In genomic region chr18:31942999-31943894, GRCh38 we compare ENCODE assay signal across 8 cellular contexts. TPM values are rescaled to one million over a fixed set of nuclear protein-coding genes. Genes with fewer than 3 reads are reported as not detected.
DNase-seq lines count a peak whose midpoint lies in the region; ATAC-seq and TF ChIP-seq lines count a peak whose summit lies in the region.

Gene TRAPPC8, minus strand, starts transcription at chr18:31943128. Its CDS starts 364 bp downstream, at chr18:31942764.

- H3K4me3 ChIP-seq in AG04450 (ENCODE audit: low read depth, low read length): peak within 1 kb of the TSS; percentile 95
- H3K4me3 ChIP-seq in WERI-Rb-1 (ENCODE audit: low read depth, low read length): peak within 1 kb of the TSS; percentile 98
- H3K4me3 ChIP-seq in mammary epithelial cell (replicated peaks in 1 of 3; ENCODE audit: insufficient read depth in 1 of 3, low read depth in 2 of 3, low read length in 3 of 3): peak within 1 kb of the TSS; percentile 83 to 98 (median 94)
- H3K4me3 ChIP-seq in smooth muscle cell: peak within 1 kb of the TSS; percentile 86

- H3K4me2 ChIP-seq in mammary epithelial cell (ENCODE audit: insufficient read depth, low read depth, low read length) (peak within 1 kb of the TSS; percentile 98), smooth muscle cell (peak within 1 kb of the TSS; percentile 91)

- peak within 1 kb of the TSS; percentile 100 for H2AFZ ChIP-seq in mammary epithelial cell (ENCODE audit: low read depth, low read length)
- peak within 1 kb of the TSS; percentile 85 for H2AFZ ChIP-seq in smooth muscle cell (ENCODE audit: low read depth)

- peaks cover 8% of the 10 kb centered on the region; the same call in 1 of the 2 replicates for H3K36me3 ChIP-seq in WERI-Rb-1
- no peaks in the 10 kb centered on the region for H3K36me3 ChIP-seq in mammary epithelial cell (ENCODE audit: insufficient read depth, low read length)
- H3K36me3 ChIP-seq in smooth muscle cell (ENCODE audit: low read depth): no peaks in the 10 kb centered on the region

- H3K4me1 ChIP-seq in mammary epithelial cell (ENCODE audit: insufficient read depth, low read length) (peaks cover 11% of the 10 kb centered on the region), smooth muscle cell (ENCODE audit: low read depth) (peaks cover 16% of the 10 kb centered on the region)

- DNase-seq in AG04450 (ENCODE audit: low read depth, low spot score): peak; percentile 94
- DNase-seq in NCI-H2196 treated with DMSO at 0.1 percent for 48 hours (lab: John Stamatoyannopoulos, UW; ENCODE audit: unreplicated experiment): peak; percentile 95
- peak; percentile 98 for DNase-seq in WERI-Rb-1
- DNase-seq in mammary epithelial cell: peak; percentile 97
- peak; percentile 94 for DNase-seq in iPS-NIHi11 (ENCODE audit: low spot score)
- DNase-seq in smooth muscle cell (lab: John Stamatoyannopoulos, UW; ENCODE audit: unreplicated experiment): peak; percentile 87

- 7% methylated on average over 28 of the region's 58 CpGs for WGBS in mammary epithelial cell (ENCODE audit: low coverage, missing lambda C conversion rate)
- under 1% methylated on average over 51 of the region's 58 CpGs for WGBS in smooth muscle cell (ENCODE audit: low lambda C conversion rate)

- H3K9me3 ChIP-seq in AG04450 (ENCODE audit: control insufficient read depth, insufficient read depth, low read length) (no peaks in the 10 kb centered on the region; the same call in 1 of the 2 replicates), WERI-Rb-1 (ENCODE audit: severe bottlenecking) (peaks cover 3% of the 10 kb centered on the region), mammary epithelial cell (replicated peaks; ENCODE audit: insufficient read depth, low read length) (no peaks in the 10 kb centered on the region), smooth muscle cell (replicated peaks; ENCODE audit: low read depth) (no peaks in the 10 kb centered on the region)

- H3K9ac ChIP-seq in mammary epithelial cell (ENCODE audit: insufficient read depth, low read length) (peak within 1 kb of the TSS; percentile 88), smooth muscle cell (ENCODE audit: low read depth) (peak within 1 kb of the TSS; percentile 86)

- intact Hi-C loops in mammary epithelial cell (cut with micrococcal nuclease): loop anchor here (1.0 to 5.0 kb wide), 4 partner anchors 14 to 956 kb away; partner anchors contain the start of gene RNF138

- CTCF ChIA-PET in AG04450 (lab: Charles Lee): interaction anchor here (0.7 to 1.1 kb wide), 2 partner anchors 18 to 606 kb away, joined by 3 to 5 read pairs; no protein-coding TSS in a partner anchor
- CTCF ChIA-PET in mammary epithelial cell (lab: Charles Lee; ENCODE audit: low non-redundant PET): interaction anchor here (0.6 to 1.3 kb wide), 5 partner anchors 18 to 390 kb away, joined by 3 to 9 read pairs (median 3); no protein-coding TSS in a partner anchor

- H3K27me3 ChIP-seq in AG04450 (ENCODE audit: control insufficient read depth, insufficient read depth, low read length): no peaks in the 10 kb centered on the region
- no peaks in the 10 kb centered on the region for H3K27me3 ChIP-seq in WERI-Rb-1 (ENCODE audit: insufficient read depth, low read depth, severe bottlenecking)
- no peaks in the 10 kb centered on the region for H3K27me3 ChIP-seq in mammary epithelial cell (ENCODE audit: insufficient read depth, low read length)
- peaks cover 8% of the 10 kb centered on the region for H3K27me3 ChIP-seq in smooth muscle cell (ENCODE audit: low read depth)

- TF ChIP-seq CTCF in AG04450 (IDR thresholded peaks at IDR 0.05; ENCODE audit: low read depth, low read length) (no peak), WERI-Rb-1 (IDR thresholded peaks at IDR 0.05; ENCODE audit: low read depth, low read length) (peak; percentile 59), mammary epithelial cell (conservative IDR thresholded peaks at IDR 0.05 in 1 of 2, IDR thresholded peaks at IDR 0.05 in 1 of 2; ENCODE audit: extremely low read depth in 1 of 2, insufficient read depth in 1 of 2, low read depth in 1 of 2, low read length in 2 of 2) (peak in 1 of 2 donors; percentile 31), smooth muscle cell (IDR thresholded peaks at IDR 0.05; ENCODE audit: borderline replicate concordance, insufficient read depth, poor library complexity, severe bottlenecking) (no peak)

- POLR2A ChIA-PET in AG04450 (lab: Yijun Ruan, JAX): interaction anchor here (0.6 to 1.5 kb wide), 8 partner anchors 34 to 528 kb away, joined by 3 to 8 read pairs (median 4); partner anchors contain the start of genes GAREM1, RNF125 and RNF138

- H3K79me2 ChIP-seq in mammary epithelial cell (ENCODE audit: insufficient read depth, low read length) (peaks cover 47% of the 10 kb centered on the region), smooth muscle cell (ENCODE audit: low read depth) (peaks cover 39% of the 10 kb centered on the region)

- TSS peak; percentile 86 for BruUV-seq in mammary epithelial cell (replicated peaks; lab: Mats Ljungman, UMichigan)

- dilution Hi-C loops in mammary epithelial cell (cut with HindIII; ENCODE audit: low sequenced_read_pairs): no loop called here

- peak within 1 kb of the TSS; percentile 88 for H3K27ac ChIP-seq in AG04450 (ENCODE audit: low read depth, low read length)
- peak within 1 kb of the TSS; percentile 94 for H3K27ac ChIP-seq in WERI-Rb-1
- H3K27ac ChIP-seq in mammary epithelial cell (ENCODE audit: insufficient read depth, low read depth, low read length): peak within 1 kb of the TSS; percentile 82
- H3K27ac ChIP-seq in smooth muscle cell (ENCODE audit: low read depth): peak within 1 kb of the TSS; percentile 93

- in situ Hi-C loops in mammary epithelial cell (cut with MboI; ENCODE audit: low sequenced_read_pairs in 2 of 2): no loop called here

- H4K20me1 ChIP-seq in mammary epithelial cell (ENCODE audit: insufficient read depth, low read length) (no peaks in the 10 kb centered on the region), smooth muscle cell (ENCODE audit: low read depth) (peaks cover 32% of the 10 kb centered on the region)

- ATAC-seq in GM18870 (IDR thresholded peaks at IDR 0.05; ENCODE audit: unreplicated experiment) (peak; percentile 83), HG03135 (IDR thresholded peaks at IDR 0.05; ENCODE audit: unreplicated experiment) (peak; percentile 84)

- no peaks in the 10 kb centered on the region for H3F3A ChIP-seq in smooth muscle cell (ENCODE audit: low read depth)

RNA-seq across cellular contexts. Expression of gene TRAPPC8, which starts in this region (rescaled TPM):
- polyA plus RNA-seq in AG04450 (2011; rRNA removed) (52.3 and 57.6 TPM in 2 replicates), mammary epithelial cell (28.4 TPM), smooth muscle cell (4.8 and 9.1 TPM in 2 replicates)
- polyA minus RNA-seq in AG04450 (2011; rRNA and poly(A)+ RNA removed): 53.5 and 83.8 TPM in 2 replicates
- total RNA-seq in mammary epithelial cell (10 to 100 TPM; 25.0 to 35.8 TPM), smooth muscle cell (32.0 and 35.6 TPM in 2 replicates)
- 36.2 TPM for polyA minus RNA-seq in mammary epithelial cell

Comparison
In these comparisons a context has a peak if more than half of its experiments do, and no peak if none do; other contexts are left out.
1. Peak in every context shown above with its lines: DNase-seq, ATAC-seq, H3K4me3 ChIP-seq and H3K27ac ChIP-seq.